In genomic region chr19:58586131-58586765, GRCh38 we compare ENCODE assay signal across 25 cellular contexts. TPM values are rescaled to one million over a fixed set of nuclear protein-coding genes. Genes with fewer than 3 reads are reported as not detected.
A peak's percentile ranks its signal among the peaks of the same experiment; 100 is the strongest.
DNase-seq lines count a peak whose midpoint lies in the region; ATAC-seq, FAIRE-seq and TF ChIP-seq lines count a peak whose summit lies in the region.
"Had no signal": no experiment of that assay in that cellular context is flagged by ENCODE, and none has a peak within 500 bp of the region (broad histone marks: within the 10 kb centered on the region; RNA-seq: fewer than 3 reads in every experiment).

No MANE protein-coding gene starts in this region.

- peak overlapping the region; percentile 73 to 89 (median 88) for H3K27ac Mint-ChIP-seq in nephron
- H3K27ac Mint-ChIP-seq: activated CD4-positive, alpha-beta memory T cell treated with anti-CD3 and anti-CD28 coated beads for 36 hours; stimulated activated effector memory CD8-positive, alpha-beta T cell treated with anti-CD3 and anti-CD28 coated beads, Interleukin-12 subunit alpha, Interleukin-12 subunit beta, amount 100 ng/mL, for 72 hours had no signal

- H3K4me1 ChIP-seq in IMR-90 (ENCODE audit: control insufficient read depth, insufficient read depth, low read length) (peaks cover 19% of the 10 kb centered on the region), H1 (replicated peaks in 1 of 4; ENCODE audit: control insufficient read depth in 3 of 4, insufficient read depth in 4 of 4, low read length in 3 of 4) (peaks cover 0 to 3% (median 0%) of the 10 kb centered on the region in 4 experiments; a peak in 2 of 7 replicates), esophagus muscularis mucosa (peaks cover 5 to 7% (median 6%) of the 10 kb centered on the region in 4 donors)
- H3K4me1 ChIP-seq: right lobe of liver, SJCRH30 had no signal

- peak overlapping the region; percentile 28 for H3K18ac ChIP-seq in IMR-90 (ENCODE audit: low read depth, low read length)
- H3K18ac ChIP-seq in H1 (ENCODE audit: extremely low read depth, low read length) = no peak overlapping the region

- H2AFZ ChIP-seq in IMR-90 (replicated peaks; ENCODE audit: low read length, poor library complexity) (no peak overlapping the region), H1 (ENCODE audit: low read length) (no peak overlapping the region)

- H2BK5ac ChIP-seq in IMR-90 (ENCODE audit: low read depth, low read length, poor library complexity, severe bottlenecking) = peak overlapping the region; percentile 88
- no peak overlapping the region for H2BK5ac ChIP-seq in H1 (ENCODE audit: low read depth, low read length)

- POLR2A ChIA-PET in AG04450 (lab: Yijun Ruan, JAX) = no interaction called here
- POLR2A ChIA-PET in IMR-90 (lab: Charles Lee; ENCODE audit: unreplicated experiment) = no interaction called here
- POLR2A ChIA-PET in H1 (lab: Charles Lee; ENCODE audit: partially characterized antibody) = interaction anchor here (1.0 to 1.5 kb wide), 2 partner anchors 10 to 25 kb away, joined by 3 read pairs; no protein-coding TSS in a partner anchor

- H2BK20ac ChIP-seq in IMR-90 (ENCODE audit: low read depth, low read length) (peak overlapping the region; percentile 74), H1 (ENCODE audit: low read length) (no peak overlapping the region)

- CTCF ChIA-PET in AG04450 (lab: Charles Lee) (no interaction called here), IMR-90 (lab: Yijun Ruan, JAX) (no interaction called here), H1 (lab: Charles Lee; ENCODE audit: partially characterized antibody) (interaction anchor here (1.3 to 2.3 kb wide), 2 partner anchors 10 to 72 kb away, joined by 3 to 7 read pairs; no protein-coding TSS in a partner anchor)

- H4K5ac ChIP-seq in IMR-90 (ENCODE audit: low read depth, low read length) = peak overlapping the region; percentile 9; the same call in 1 of the 2 replicates
- no peak overlapping the region for H4K5ac ChIP-seq in H1 (ENCODE audit: insufficient read length, low read depth, low read length)

- H3K79me1 ChIP-seq in IMR-90 (ENCODE audit: low read depth in 1 of 2, low read length in 2 of 2) (peaks cover 12 to 51% of the 10 kb centered on the region in 2 experiments), H1 (ENCODE audit: low read depth, low read length) (0 out of 2 replicates have a peak, but pooled peaks cover 3% of the 10 kb centered on the region)

- H3K36me3 ChIP-seq in IMR-90 (ENCODE audit: control insufficient read depth, insufficient read depth, low read length) (peaks cover 13% of the 10 kb centered on the region), H1 (ENCODE audit: control insufficient read depth in 2 of 4, insufficient read depth in 4 of 4, low read length in 3 of 4) (peaks cover 0 to 3% (median 0%) of the 10 kb centered on the region in 4 experiments; a peak in 1 of 8 replicates), esophagus muscularis mucosa (peaks cover 15 to 34% (median 29%) of the 10 kb centered on the region in 4 donors)
- H3K36me3 ChIP-seq: SJCRH30 had no signal

- H3K27me3 ChIP-seq in AG04450 (ENCODE audit: control insufficient read depth, insufficient read depth, low read length) (no peaks in the 10 kb centered on the region), IMR-90 (ENCODE audit: control insufficient read depth, insufficient read depth, low read length) (no peaks in the 10 kb centered on the region), H1 (replicated peaks in 1 of 4; ENCODE audit: control insufficient read depth in 3 of 4, extremely low read depth in 1 of 4, insufficient read depth in 3 of 4, low read length in 3 of 4) (no peaks in the 10 kb centered on the region), esophagus muscularis mucosa (no peaks in the 10 kb centered on the region)
- H3K27me3 ChIP-seq: right lobe of liver, SJCRH30 had no signal

- FAIRE-seq in H1 (lab: Jason Lieb, UNC) = no peak

- no peak overlapping the region for H3K4me3 Mint-ChIP-seq in nephron
- H3K4me3 Mint-ChIP-seq: activated CD4-positive, alpha-beta memory T cell treated with anti-CD3 and anti-CD28 coated beads for 36 hours; activated T-cell treated with anti-CD3 and anti-CD28 coated beads, Interleukin-2, amount 50 U/mL, for 4 hours; CD14-positive monocyte; stimulated activated effector memory CD8-positive, alpha-beta T cell treated with anti-CD3 and anti-CD28 coated beads, Interleukin-12 subunit alpha, Interleukin-12 subunit beta, amount 100 ng/mL, for 72 hours had no signal

- H3K9me3 ChIP-seq in AG04450 (ENCODE audit: control insufficient read depth, insufficient read depth, low read length) (no peaks in the 10 kb centered on the region; the same call in 1 of the 2 replicates), IMR-90 (ENCODE audit: control insufficient read depth, insufficient read depth, low read length) (no peaks in the 10 kb centered on the region), H1 (ENCODE audit: insufficient read depth in 2 of 2, low read depth in 1 of 2, low read length in 1 of 2) (no peaks in the 10 kb centered on the region), esophagus muscularis mucosa (no peaks in the 10 kb centered on the region)
- H3K9me3 ChIP-seq: mucosa of descending colon, right lobe of liver, SJCRH30, thoracic aorta had no signal

- peaks cover 15% of the 10 kb centered on the region for H3K4me1 Mint-ChIP-seq in nephron

- H3K27ac ChIP-seq in AG04450 (ENCODE audit: low read depth, low read length) (peak overlapping the region; percentile 47), IMR-90 (ENCODE audit: insufficient read depth, low read length) (peak overlapping the region; percentile 77), H1 (ENCODE audit: low read depth, low read length) (no peak overlapping the region), esophagus muscularis mucosa (replicated peaks in 1 of 4) (no peak overlapping the region)
- H3K27ac ChIP-seq: right lobe of liver, SJCRH30, thoracic aorta had no signal

- peak overlapping the region in 1 of 2 experiments; percentile 23; a peak in 1 of 4 replicates for H4K8ac ChIP-seq in IMR-90 (ENCODE audit: low read depth in 2 of 2, low read length in 2 of 2)
- H4K8ac ChIP-seq in H1 (ENCODE audit: extremely low read depth, insufficient read depth, low read length) = no peak overlapping the region

- intact Hi-C loops in IMR-90 (cut with micrococcal nuclease) (no loop called here), esophagus muscularis mucosa (cut with DNase I) (no loop called here)

- H2BK12ac ChIP-seq in H1 (ENCODE audit: low read depth, low read length) = no peak overlapping the region

- peak overlapping the region; percentile 19; the same call in 1 of the 2 replicates for H3K56ac ChIP-seq in IMR-90 (ENCODE audit: extremely low read depth, insufficient read depth, low read length)
- H3K56ac ChIP-seq in H1 (replicated peaks; ENCODE audit: insufficient read length, low read depth, low read length) = no peak overlapping the region

- H3K14ac ChIP-seq in IMR-90 (replicated peaks; ENCODE audit: low read depth, low read length) (peak overlapping the region; percentile 47), H1 (ENCODE audit: insufficient read length) (no peak overlapping the region)

- no peak overlapping the region for H3K9ac ChIP-seq in IMR-90 (ENCODE audit: low read depth, low read length)
- H3K9ac ChIP-seq in H1 (replicated peaks in 1 of 4; ENCODE audit: extremely low read depth in 1 of 4, low read depth in 3 of 4, low read length in 3 of 4) = no peak overlapping the region

- H3K79me2 ChIP-seq in H1 (ENCODE audit: control insufficient read depth in 1 of 2, insufficient read depth in 2 of 2, low read length in 2 of 2) = no peaks in the 10 kb centered on the region

- H2BK15ac ChIP-seq in IMR-90 (ENCODE audit: low read depth, low read length) (peak overlapping the region; percentile 43; the same call in 2 of the 3 replicates), H1 (ENCODE audit: low read length) (0 out of 2 replicates have a peak overlapping the region, but pooled peaks have one; percentile 53)

- H2BK120ac ChIP-seq in IMR-90 (ENCODE audit: low read depth, low read length) (peak overlapping the region; percentile 71), H1 (replicated peaks; ENCODE audit: low read depth, low read length) (no peak overlapping the region)

- TF ChIP-seq RAD21 in IMR-90 (IDR thresholded peaks at IDR 0.05; ENCODE audit: low read length) (no peak), H1 (IDR thresholded peaks at IDR 0.05 in 1 of 2, conservative IDR thresholded peaks at IDR 0.05 in 1 of 2; ENCODE audit: low read depth in 2 of 2, low read length in 2 of 2) (no peak)

- ATAC-seq in IMR-90 (ENCODE audit: low read depth) = peak; percentile 60
- ATAC-seq in GM18498 (IDR thresholded peaks at IDR 0.05; ENCODE audit: unreplicated experiment) = no peak
- ATAC-seq: activated T-cell treated with anti-CD3 and anti-CD28 coated beads, Interleukin-2, amount 50 U/mL, for 4 hours; mucosa of descending colon; stimulated activated effector memory CD8-positive, alpha-beta T cell treated with anti-CD3 and anti-CD28 coated beads, Interleukin-12 subunit alpha, Interleukin-12 subunit beta, amount 100 ng/mL, for 72 hours had no signal

- H2AK5ac ChIP-seq in IMR-90 (ENCODE audit: low read depth, low read length) (peak overlapping the region; percentile 95), H1 (ENCODE audit: low read depth, low read length) (no peak overlapping the region)

- H4K20me1 ChIP-seq in IMR-90 (ENCODE audit: insufficient read depth, low read length) (peaks cover 16% of the 10 kb centered on the region), H1 (replicated peaks in 1 of 2; ENCODE audit: control insufficient read depth in 1 of 2, insufficient read depth in 2 of 2, low read length in 2 of 2) (peaks cover 0 to 11% of the 10 kb centered on the region in 2 experiments)

- H3K4me2 ChIP-seq in IMR-90 (ENCODE audit: low read depth, low read length) (peak overlapping the region; percentile 15; the same call in 1 of the 2 replicates), H1 (ENCODE audit: insufficient read depth in 1 of 2, low read depth in 2 of 2, low read length in 2 of 2) (no peak overlapping the region)

- peak overlapping the region; percentile 65 for H2AK9ac ChIP-seq in IMR-90 (replicated peaks; ENCODE audit: low read depth, low read length, poor library complexity)

- no peaks in the 10 kb centered on the region for H3K9me3 Mint-ChIP-seq in nephron
- H3K9me3 Mint-ChIP-seq: activated CD4-positive, alpha-beta memory T cell treated with anti-CD3 and anti-CD28 coated beads for 36 hours; activated T-cell treated with anti-CD3 and anti-CD28 coated beads, Interleukin-2, amount 50 U/mL, for 4 hours; stimulated activated effector memory CD8-positive, alpha-beta T cell treated with anti-CD3 and anti-CD28 coated beads, Interleukin-12 subunit alpha, Interleukin-12 subunit beta, amount 100 ng/mL, for 72 hours had no signal

- TF ChIP-seq POLR2A in IMR-90 (IDR thresholded peaks at IDR 0.05; ENCODE audit: low read depth, low read length) (no peak), H1 (IDR thresholded peaks at IDR 0.05; ENCODE audit: control extremely low read depth in 1 of 2, low read depth in 2 of 2, low read length in 2 of 2) (no peak), esophagus muscularis mucosa (IDR thresholded peaks at IDR 0.05; ENCODE audit: low read depth) (no peak)

- no peaks in the 10 kb centered on the region; the same call in 1 of the 2 replicates for H3K23me2 ChIP-seq in H1 (ENCODE audit: low read depth, low read length)

- in situ Hi-C loops in IMR-90 (cut with MboI; ENCODE audit: low sequenced_read_pairs) = no loop called here

- peak overlapping the region; percentile 73 for H4K91ac ChIP-seq in IMR-90 (ENCODE audit: insufficient read depth, low read depth, low read length)
- no peak overlapping the region for H4K91ac ChIP-seq in H1 (replicated peaks; ENCODE audit: insufficient read length, low read length)

- no peak for TF ChIP-seq CTCF in AG04450 (IDR thresholded peaks at IDR 0.05; ENCODE audit: low read depth, low read length)
- TF ChIP-seq CTCF in IMR-90 (conservative IDR thresholded peaks at IDR 0.05; ENCODE audit: low read depth, low read length) = no peak
- no peak for TF ChIP-seq CTCF in H1 (IDR thresholded peaks at IDR 0.05; ENCODE audit: control extremely low read depth in 1 of 3, insufficient read depth in 1 of 3, low read depth in 1 of 3, low read length in 3 of 3)
- TF ChIP-seq CTCF in nephron (IDR thresholded peaks at IDR 0.05; ENCODE audit: unreplicated experiment in 3 of 3) = no peak
- no peak for TF ChIP-seq CTCF in esophagus muscularis mucosa (IDR thresholded peaks at IDR 0.05)

- WGBS in IMR-90 (ENCODE audit: extremely low coverage in 2 of 2, insufficient read length in 1 of 2), 2 experiments = no CpG with 5 or more reads among the region's 4 CpGs
- WGBS in H1 (ENCODE audit: extremely low coverage in 1 of 2, insufficient coverage in 1 of 2, insufficient read length in 1 of 2, insufficient replicate concordance in 2 of 2, low coverage in 1 of 2, low lambda C conversion rate in 2 of 2, missing lambda C conversion rate in 1 of 2), 2 experiments = 87% methylated on average over 3 of the region's 4 CpGs; no CpG with 5 or more reads in 1 of the 2 experiments
- WGBS in esophagus muscularis mucosa = 97% methylated on average over 4 of the region's 4 CpGs

- TF ChIP-seq EP300 in H1 (IDR thresholded peaks at IDR 0.05; ENCODE audit: borderline replicate concordance in 1 of 2, low read depth in 2 of 2, low read length in 2 of 2) (no peak), esophagus muscularis mucosa (IDR thresholded peaks at IDR 0.05) (no peak)

- peaks cover 26% of the 10 kb centered on the region for H3K9me1 ChIP-seq in IMR-90 (ENCODE audit: insufficient read depth, low read length)

- H3K27me3 Mint-ChIP-seq in nephron (ENCODE audit: low read depth) = no peaks in the 10 kb centered on the region
- H3K27me3 Mint-ChIP-seq: activated CD4-positive, alpha-beta memory T cell treated with anti-CD3 and anti-CD28 coated beads for 36 hours had no signal

- peaks cover 19% of the 10 kb centered on the region for H3K36me3 Mint-ChIP-seq in nephron (ENCODE audit: low read depth)

- H3K4ac ChIP-seq in IMR-90 (ENCODE audit: low read depth, low read length) (peak overlapping the region; percentile 71), H1 (replicated peaks; ENCODE audit: insufficient read length, low read depth, low read length) (no peak overlapping the region)

- dilution Hi-C loops in IMR-90 (cut with HindIII; ENCODE audit: low sequenced_read_pairs, unreplicated experiment) = no loop called here

- BruUV-seq in IMR-90 (replicated peaks; lab: Mats Ljungman, UMichigan) = no TSS peak

- DNase-seq in AG04450 (ENCODE audit: low read depth, low spot score) = no peak
- no peak for DNase-seq in IMR-90
- DNase-seq in H1 (ENCODE audit: low read depth in 1 of 2, low spot score in 2 of 2) = no peak
- no peak for DNase-seq in NCI-H2081 (lab: John Stamatoyannopoulos, UW)
- DNase-seq in HPDE6-E6E7 (ENCODE audit: extremely low spot score) = no peak
- DNase-seq in esophagus muscularis mucosa (ENCODE audit: extremely low spot score) = no peak
- DNase-seq: activated CD4-positive, alpha-beta memory T cell treated with anti-CD3 and anti-CD28 coated beads for 36 hours; activated naive CD4-positive, alpha-beta T cell treated with anti-CD3 and anti-CD28 coated beads, Interleukin-2, amount 50 U/mL, for 16 hours; activated T-cell treated with anti-CD3 and anti-CD28 coated beads, Interleukin-2, amount 50 U/mL, for 4 hours; cerebellar nuclear complex; effector memory CD4-positive, alpha-beta T cell; KG1; mucosa of descending colon; NCI-H187; NCI-H2227 treated with DMSO at 0.1 percent for 48 hours; NCI-H82; OCI-M1; SJCRH30; T-helper 2 cell had no signal

- no peak overlapping the region for H3K4me3 ChIP-seq in AG04450 (ENCODE audit: low read depth, low read length)
- no peak overlapping the region for H3K4me3 ChIP-seq in IMR-90 (ENCODE audit: insufficient read depth, low read depth, low read length)
- H3K4me3 ChIP-seq in H1 (ENCODE audit: extremely low read depth in 1 of 4, insufficient read depth in 2 of 4, low read depth in 3 of 4, low read length in 4 of 4) = no peak overlapping the region
- no peak overlapping the region for H3K4me3 ChIP-seq in esophagus muscularis mucosa
- H3K4me3 ChIP-seq: mucosa of descending colon, right lobe of liver, SJCRH30, thoracic aorta had no signal

- H3K23ac ChIP-seq in IMR-90 (ENCODE audit: low read depth, low read length) (peak overlapping the region; percentile 67; the same call in 1 of the 2 replicates), H1 (ENCODE audit: insufficient read length) (no peak overlapping the region)

RNA-seq across cellular contexts. Expression of gene MZF1, which starts 13.1 kb away (rescaled TPM):
- 5.5 and 6.2 TPM in 2 replicates for polyA plus RNA-seq in AG04450 (2011; rRNA removed)
- polyA minus RNA-seq in AG04450 (2011; rRNA and poly(A)+ RNA removed) = 6.3 and 6.7 TPM in 2 replicates
- 3.4 and 3.6 TPM in 2 replicates for total RNA-seq in IMR-90 (2012; rRNA removed)
- polyA plus RNA-seq in IMR-90 (2012; rRNA removed) = 15.0 and 17.1 TPM in 2 replicates
- polyA plus RNA-seq in IMR-90 (2012; cell fraction: cytosol; rRNA removed) = 4.3 and 11.4 TPM in 2 replicates
- polyA plus RNA-seq in IMR-90 (2012; cell fraction: nucleus; rRNA removed; ENCODE audit: low replicate concordance) = 136 and 263 TPM in 2 replicates
- total RNA-seq in H1 (2021; fragmentation: NEBNext Ultra II Directional; extraction: Animal tissue kit (Norgen Biotek cat#: 25700)) = 15.2 and 15.5 TPM in 2 replicates
- polyA plus RNA-seq in H1 (2011; rRNA removed) = 25.0 and 38.0 TPM in 2 replicates
- polyA plus RNA-seq in H1 (2011; cell fraction: cytosol; rRNA removed) = 32.4 TPM
- polyA plus RNA-seq in H1 (2011; cell fraction: nucleus; rRNA removed) = 116 TPM
- polyA plus RNA-seq in H1 (2012, experiment 1 of 2) = 14.1 to 20.3 TPM (median 17.2 TPM) in 4 replicates
- 11.9 TPM for polyA plus RNA-seq in H1 (2012, experiment 2 of 2)
- polyA plus RNA-seq in H1 (2013, experiment 1 of 2) = 12.7 TPM
- polyA plus RNA-seq in H1 (2013, experiment 2 of 2) = 9.5 TPM
- polyA minus RNA-seq in H1 (2011; rRNA and poly(A)+ RNA removed) = 10.4 and 16.7 TPM in 2 replicates
- 14.9 TPM for polyA minus RNA-seq in H1 (2011; cell fraction: cytosol; rRNA and poly(A)+ RNA removed)
- polyA minus RNA-seq in H1 (2011; cell fraction: nucleus; rRNA and poly(A)+ RNA removed) = 23.9 TPM
- total RNA-seq in esophagus muscularis mucosa = 10 to 100 TPM; 20.5 to 29.3 (median 22.4) TPM

RNA-seq across cellular contexts. Expression of gene UBE2M, which starts 27.8 kb away (rescaled TPM):
- polyA plus RNA-seq in AG04450 (2011; rRNA removed) (82.5 and 85.1 TPM in 2 replicates), IMR-90 (2012; rRNA removed) (66.6 and 72.5 TPM in 2 replicates), H1 (2011; rRNA removed) (91.8 and 93.8 TPM in 2 replicates)
- 95.3 and 100 TPM in 2 replicates for polyA minus RNA-seq in AG04450 (2011; rRNA and poly(A)+ RNA removed)
- total RNA-seq in IMR-90 (2012; rRNA removed) (55.9 and 63.0 TPM in 2 replicates), esophagus muscularis mucosa (10 to 100 TPM; 36.1 to 54.9 (median 45.8) TPM)
- 55.0 and 72.6 TPM in 2 replicates for polyA plus RNA-seq in IMR-90 (2012; cell fraction: cytosol; rRNA removed)
- polyA plus RNA-seq in IMR-90 (2012; cell fraction: nucleus; rRNA removed; ENCODE audit: low replicate concordance) = 82.7 and 116 TPM in 2 replicates
- 114 and 119 TPM in 2 replicates for total RNA-seq in H1 (2021; fragmentation: NEBNext Ultra II Directional; extraction: Animal tissue kit (Norgen Biotek cat#: 25700))
- 82.4 TPM for polyA plus RNA-seq in H1 (2011; cell fraction: cytosol; rRNA removed)
- polyA plus RNA-seq in H1 (2011; cell fraction: nucleus; rRNA removed) = 91.5 TPM
- 95.9 to 118 TPM (median 107 TPM) in 4 replicates for polyA plus RNA-seq in H1 (2012, experiment 1 of 2)
- 85.0 TPM for polyA plus RNA-seq in H1 (2012, experiment 2 of 2)
- polyA plus RNA-seq in H1 (2013, experiment 1 of 2) = 86.6 TPM
- polyA plus RNA-seq in H1 (2013, experiment 2 of 2) = 85.7 TPM
- polyA minus RNA-seq in H1 (2011; rRNA and poly(A)+ RNA removed) = 67.7 and 82.2 TPM in 2 replicates
- polyA minus RNA-seq in H1 (2011; cell fraction: cytosol; rRNA and poly(A)+ RNA removed) = 50.6 TPM
- 69.7 TPM for polyA minus RNA-seq in H1 (2011; cell fraction: nucleus; rRNA and poly(A)+ RNA removed)

RNA-seq across cellular contexts. Expression of gene CHMP2A, which starts 31.3 kb away (rescaled TPM):
- polyA plus RNA-seq in AG04450 (2011; rRNA removed) (173 and 181 TPM in 2 replicates), IMR-90 (2012; rRNA removed) (183 and 202 TPM in 2 replicates), H1 (2011; rRNA removed) (115 and 132 TPM in 2 replicates)
- polyA minus RNA-seq in AG04450 (2011; rRNA and poly(A)+ RNA removed) = 153 and 170 TPM in 2 replicates
- total RNA-seq in IMR-90 (2012; rRNA removed) (105 and 128 TPM in 2 replicates), esophagus muscularis mucosa (100 to 1,000 TPM; 124 to 145 (median 141) TPM)
- polyA plus RNA-seq in IMR-90 (2012; cell fraction: cytosol; rRNA removed) = 206 and 255 TPM in 2 replicates
- polyA plus RNA-seq in IMR-90 (2012; cell fraction: nucleus; rRNA removed; ENCODE audit: low replicate concordance) = 88.8 and 142 TPM in 2 replicates
- total RNA-seq in H1 (2021; fragmentation: NEBNext Ultra II Directional; extraction: Animal tissue kit (Norgen Biotek cat#: 25700)) = 70.0 and 75.8 TPM in 2 replicates
- 180 TPM for polyA plus RNA-seq in H1 (2011; cell fraction: cytosol; rRNA removed)
- polyA plus RNA-seq in H1 (2011; cell fraction: nucleus; rRNA removed) = 98.9 TPM
- 105 to 150 TPM (median 138 TPM) in 4 replicates for polyA plus RNA-seq in H1 (2012, experiment 1 of 2)
- 99.5 TPM for polyA plus RNA-seq in H1 (2012, experiment 2 of 2)
- polyA plus RNA-seq in H1 (2013, experiment 1 of 2) = 83.2 TPM
- polyA plus RNA-seq in H1 (2013, experiment 2 of 2) = 87.1 TPM
- polyA minus RNA-seq in H1 (2011; rRNA and poly(A)+ RNA removed) = 83.8 and 85.2 TPM in 2 replicates
- polyA minus RNA-seq in H1 (2011; cell fraction: cytosol; rRNA and poly(A)+ RNA removed) = 70.9 TPM
- polyA minus RNA-seq in H1 (2011; cell fraction: nucleus; rRNA and poly(A)+ RNA removed) = 34.6 TPM

RNA-seq across cellular contexts. Expression of gene TRIM28, which starts 42.4 kb away (rescaled TPM):
- polyA plus RNA-seq in AG04450 (2011; rRNA removed) (313 and 413 TPM in 2 replicates), IMR-90 (2012; rRNA removed) (465 and 964 TPM in 2 replicates), H1 (2011; rRNA removed) (1,442 and 2,243 TPM in 2 replicates)
- 910 and 1,220 TPM in 2 replicates for polyA minus RNA-seq in AG04450 (2011; rRNA and poly(A)+ RNA removed)
- total RNA-seq in IMR-90 (2012; rRNA removed) (313 and 349 TPM in 2 replicates), esophagus muscularis mucosa (100 to 1,000 TPM; 152 to 319 (median 264) TPM)
- 339 TPM in 2 replicates for polyA plus RNA-seq in IMR-90 (2012; cell fraction: cytosol; rRNA removed)
- polyA plus RNA-seq in IMR-90 (2012; cell fraction: nucleus; rRNA removed; ENCODE audit: low replicate concordance) = 522 and 1,051 TPM in 2 replicates
- 1,398 and 1,433 TPM in 2 replicates for total RNA-seq in H1 (2021; fragmentation: NEBNext Ultra II Directional; extraction: Animal tissue kit (Norgen Biotek cat#: 25700))
- polyA plus RNA-seq in H1 (2011; cell fraction: cytosol; rRNA removed) = 1,009 TPM
- 3,768 TPM for polyA plus RNA-seq in H1 (2011; cell fraction: nucleus; rRNA removed)
- polyA plus RNA-seq in H1 (2012, experiment 1 of 2) = 1,824 to 2,237 TPM (median 2,041 TPM) in 4 replicates
- polyA plus RNA-seq in H1 (2012, experiment 2 of 2) = 2,033 TPM
- 913 TPM for polyA plus RNA-seq in H1 (2013, experiment 1 of 2)
- 805 TPM for polyA plus RNA-seq in H1 (2013, experiment 2 of 2)
- 3,393 and 4,202 TPM in 2 replicates for polyA minus RNA-seq in H1 (2011; rRNA and poly(A)+ RNA removed)
- 1,842 TPM for polyA minus RNA-seq in H1 (2011; cell fraction: cytosol; rRNA and poly(A)+ RNA removed)
- 1,128 TPM for polyA minus RNA-seq in H1 (2011; cell fraction: nucleus; rRNA and poly(A)+ RNA removed)

Comparison
In these comparisons a context has a peak if more than half of its experiments do, and no peak if none do; other contexts are left out.
1. H3K27ac ChIP-seq: peak in AG04450 (single experiment) and IMR-90 (single experiment); none in H1 (single experiment) and esophagus muscularis mucosa (0 of 4).